1 cellular context compared by ENCODE assay signal in genomic region chr3:129655326-129655725, GRCh38.
TF ChIP-seq lines count a peak whose summit lies in the region.

No MANE protein-coding gene starts in this region.

TF ChIP-seq in HepG2, 621 proteins besides CTCF, POLR2A, EP300 and RAD21 (continued from another document and continues in another):
- TF ChIP-seq ZNF276 (CRISPR knock-in tag; IDR thresholded peaks at IDR 0.05; ENCODE audit: low read depth): no peak
- no peak for TF ChIP-seq AHR (CRISPR knock-in tag; IDR thresholded peaks at IDR 0.05)
- no peak for TF ChIP-seq ZBTB40 (IDR thresholded peaks at IDR 0.05)
- TF ChIP-seq ZBTB40 (CRISPR knock-in tag; IDR thresholded peaks at IDR 0.05): no peak
- no peak for TF ChIP-seq ZSCAN20 (CRISPR knock-in tag; IDR thresholded peaks at IDR 0.05; ENCODE audit: borderline replicate concordance)
- TF ChIP-seq ZBTB21 (CRISPR knock-in tag; IDR thresholded peaks at IDR 0.05): no peak
- no peak for TF ChIP-seq ARNT2 (CRISPR knock-in tag; IDR thresholded peaks at IDR 0.05; ENCODE audit: low read depth)
- no peak for TF ChIP-seq ZNF598 (CRISPR knock-in tag; IDR thresholded peaks at IDR 0.05; ENCODE audit: borderline replicate concordance)
- no peak for TF ChIP-seq ZNF138 (CRISPR knock-in tag; IDR thresholded peaks at IDR 0.05; ENCODE audit: low read depth)
- no peak for TF ChIP-seq TAF15 (IDR thresholded peaks at IDR 0.05; ENCODE audit: low read depth, low read length, poor library complexity, severe bottlenecking)
- no peak for TF ChIP-seq HOXA9 (CRISPR knock-in tag; IDR thresholded peaks at IDR 0.05; ENCODE audit: borderline replicate concordance)
- no peak for TF ChIP-seq ZFP82 (CRISPR knock-in tag; IDR thresholded peaks at IDR 0.05; ENCODE audit: borderline replicate concordance)
- TF ChIP-seq SIN3A (IDR thresholded peaks at IDR 0.05; ENCODE audit: borderline replicate concordance, low read depth, low read length): no peak
- TF ChIP-seq AKAP8 (CRISPR knock-in tag; IDR thresholded peaks at IDR 0.05): 0 out of 2 replicates have a peak, but pooled peaks have one; percentile 27
- no peak for TF ChIP-seq ZNF317 (CRISPR knock-in tag; IDR thresholded peaks at IDR 0.05)
- no peak for TF ChIP-seq KIAA2018 (CRISPR knock-in tag; IDR thresholded peaks at IDR 0.05; ENCODE audit: borderline replicate concordance)
- TF ChIP-seq ZBTB7B (CRISPR knock-in tag; IDR thresholded peaks at IDR 0.05): 0 out of 2 replicates have a peak, but pooled peaks have one; percentile 25
- TF ChIP-seq NFIB (CRISPR knock-in tag; IDR thresholded peaks at IDR 0.05; ENCODE audit: borderline replicate concordance): no peak
- no peak for TF ChIP-seq ZNF234 (CRISPR knock-in tag; conservative IDR thresholded peaks at IDR 0.05)
- TF ChIP-seq ZNF430 (CRISPR knock-in tag; IDR thresholded peaks at IDR 0.05): no peak
- TF ChIP-seq MED8 (CRISPR knock-in tag; IDR thresholded peaks at IDR 0.05; ENCODE audit: insufficient replicate concordance): no peak
- TF ChIP-seq ZNF574 (CRISPR knock-in tag; IDR thresholded peaks at IDR 0.05): no peak
- no peak for TF ChIP-seq RFX5 (IDR thresholded peaks at IDR 0.05; ENCODE audit: low read depth, low read length)
- TF ChIP-seq HNRNPUL1 (IDR thresholded peaks at IDR 0.05; ENCODE audit: low read depth, low read length): no peak
- TF ChIP-seq ZNF607 (CRISPR knock-in tag; IDR thresholded peaks at IDR 0.05; ENCODE audit: borderline replicate concordance): no peak
- no peak for TF ChIP-seq IRX3 (CRISPR knock-in tag; IDR thresholded peaks at IDR 0.05; ENCODE audit: borderline replicate concordance, low read depth)
- TF ChIP-seq ZBTB4 (CRISPR knock-in tag; IDR thresholded peaks at IDR 0.05; ENCODE audit: borderline replicate concordance): no peak
- peak; percentile 40; the same call in 1 of the 2 replicates for TF ChIP-seq ETV5 (CRISPR knock-in tag; IDR thresholded peaks at IDR 0.05; ENCODE audit: borderline replicate concordance)
- TF ChIP-seq GATA4 (IDR thresholded peaks at IDR 0.05; ENCODE audit: borderline replicate concordance, low read depth): no peak
- no peak for TF ChIP-seq ZNF550 (CRISPR knock-in tag; IDR thresholded peaks at IDR 0.05; ENCODE audit: borderline replicate concordance)
- peak; percentile 17; the same call in 1 of the 2 replicates for TF ChIP-seq ZNF350 (CRISPR knock-in tag; IDR thresholded peaks at IDR 0.05; ENCODE audit: borderline replicate concordance, low read depth)
